In genomic region chr11:129694538-129694937, GRCh38 we compare ENCODE assay signal across 1 cellular context.
TF ChIP-seq lines count a peak whose summit lies in the region.

No MANE protein-coding gene starts in this region.

TF ChIP-seq in GM23338, 12 proteins besides CTCF, POLR2A, EP300 and RAD21 (continued from another document):
- no peak for TF ChIP-seq ZNF462 (CRISPR knock-in tag; IDR thresholded peaks at IDR 0.05)
